ENCODE assay signal across 25 cellular contexts in the genomic region with DNA sequence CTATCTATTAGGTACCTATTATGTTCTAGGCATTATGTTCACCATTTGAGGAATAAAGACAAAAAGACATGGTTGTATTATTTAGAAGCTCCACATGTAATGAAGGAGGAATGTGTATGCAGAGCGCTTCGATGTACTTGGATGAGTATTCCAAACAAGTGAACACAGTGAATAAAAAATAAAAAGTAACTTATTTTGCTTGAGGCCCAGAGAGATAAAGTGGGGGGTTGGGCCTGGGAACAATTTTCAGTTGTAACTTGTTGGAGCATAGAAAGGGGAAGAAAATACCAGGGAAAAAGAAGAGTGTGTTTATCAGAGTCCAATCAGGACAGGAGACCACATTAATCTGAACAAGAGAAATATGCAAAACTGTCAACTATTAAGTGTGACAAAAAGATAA.
"Had no signal": no experiment of that assay in that cellular context is flagged by ENCODE, and none has a peak within 500 bp of the region (broad histone marks: within the 10 kb centered on the region; RNA-seq: fewer than 3 reads in every experiment).

No MANE protein-coding gene starts in this region.

- H3K27me3 ChIP-seq: esophagus muscularis mucosa, gastrocnemius medialis, heart right ventricle, spleen, tibial nerve, upper lobe of right lung, vagina had no signal

- H3K4me1 Mint-ChIP-seq: naive B cell; nephron progenitor cell; stimulated activated memory B cell treated with anti-CD40 and anti-IgM and Interleukin-4, amounts not matched to agents 10 μg/mL and 1 μg/mL and 100 μg/mL, for 72 hours had no signal

- ATAC-seq: effector memory CD8-positive, alpha-beta T cell; gastrocnemius medialis; heart right ventricle; left ventricle myocardium superior; sciatic nerve; stimulated activated memory B cell treated with anti-CD40 and anti-IgM and Interleukin-4, amounts not matched to agents 10 μg/mL and 1 μg/mL and 100 μg/mL, for 72 hours; upper lobe of right lung had no signal

- H3K36me3 Mint-ChIP-seq: naive B cell; stimulated activated memory B cell treated with anti-CD40 and anti-IgM and Interleukin-4, amounts not matched to agents 10 μg/mL and 1 μg/mL and 100 μg/mL, for 72 hours had no signal

- H3K27me3 Mint-ChIP-seq: dendritic cell treated with granulocyte-macrophage colony-stimulating factor and Interleukin-4, amounts not matched to agents 40 ng/mL and 50 ng/mL, for 4 days; effector memory CD8-positive, alpha-beta T cell; naive B cell; stimulated activated memory B cell treated with anti-CD40 and anti-IgM and Interleukin-4, amounts not matched to agents 10 μg/mL and 1 μg/mL and 100 μg/mL, for 72 hours; stimulated activated naive CD8-positive, alpha-beta T cell treated with anti-CD3 and anti-CD28 coated beads, Interleukin-15, Interleukin-2, amounts not matched to agents 100 ng/mL and 50 ng/mL, for 24 hours had no signal

- DNase-seq: effector memory CD8-positive, alpha-beta T cell; gastrocnemius medialis; heart right ventricle; hypothalamus; left ventricle myocardium superior; mesendoderm; naive B cell; nephron progenitor cell; retina; spleen; stimulated activated CD4-positive, alpha-beta T cell treated with anti-CD3 and anti-CD28 coated beads, Interleukin-15, amount 100 ng/mL, for 24 hours; stimulated activated CD4-positive, alpha-beta T cell treated with anti-CD3 and anti-CD28 coated beads, Interleukin-1b, Interleukin-23, amount 100 ng/mL, for 48 hours; stimulated activated CD4-positive, alpha-beta T cell treated with anti-CD3 and anti-CD28 coated beads, Interleukin-4, amount 100 ng/mL, for 24 hours; upper lobe of right lung had no signal

- H3K4me3 Mint-ChIP-seq: dendritic cell treated with granulocyte-macrophage colony-stimulating factor and Interleukin-4, amounts not matched to agents 40 ng/mL and 50 ng/mL, for 4 days; effector memory CD8-positive, alpha-beta T cell; naive B cell; nephron progenitor cell; stimulated activated memory B cell treated with anti-CD40 and anti-IgM and Interleukin-4, amounts not matched to agents 10 μg/mL and 1 μg/mL and 100 μg/mL, for 72 hours; stimulated activated naive CD8-positive, alpha-beta T cell treated with anti-CD3 and anti-CD28 coated beads, Interleukin-15, Interleukin-2, amounts not matched to agents 100 ng/mL and 50 ng/mL, for 24 hours had no signal

- H3K9ac ChIP-seq: parathyroid adenoma had no signal

- H3K4me3 ChIP-seq: gastrocnemius medialis, heart right ventricle, lung, prostate gland, spleen, tibial nerve, upper lobe of right lung, vagina had no signal

- H3K9me3 Mint-ChIP-seq: nephron progenitor cell; stimulated activated naive CD8-positive, alpha-beta T cell treated with anti-CD3 and anti-CD28 coated beads, Interleukin-15, Interleukin-2, amounts not matched to agents 100 ng/mL and 50 ng/mL, for 24 hours had no signal

- H3K9me3 ChIP-seq: esophagus muscularis mucosa, gastrocnemius medialis, prostate gland, spleen, tibial nerve, upper lobe of right lung, vagina had no signal

- H2AFZ ChIP-seq: parathyroid adenoma had no signal

- H3K4me1 ChIP-seq: gastrocnemius medialis, heart right ventricle, parathyroid adenoma, prostate gland, spleen, tibial nerve, upper lobe of right lung, vagina had no signal

- H3K79me2 ChIP-seq: parathyroid adenoma had no signal

- H3K36me3 ChIP-seq: esophagus muscularis mucosa, gastrocnemius medialis, heart right ventricle, prostate gland, spleen, tibial nerve, upper lobe of right lung, vagina had no signal

- H3K27ac ChIP-seq: epithelial cell of prostate, gastrocnemius medialis, heart right ventricle, parathyroid adenoma, prostate gland, spleen, tibial nerve, upper lobe of right lung, vagina had no signal

- H3K27ac Mint-ChIP-seq: dendritic cell treated with granulocyte-macrophage colony-stimulating factor and Interleukin-4, amounts not matched to agents 40 ng/mL and 50 ng/mL, for 4 days; effector memory CD8-positive, alpha-beta T cell; naive B cell; nephron progenitor cell; stimulated activated memory B cell treated with anti-CD40 and anti-IgM and Interleukin-4, amounts not matched to agents 10 μg/mL and 1 μg/mL and 100 μg/mL, for 72 hours; stimulated activated naive CD8-positive, alpha-beta T cell treated with anti-CD3 and anti-CD28 coated beads, Interleukin-15, Interleukin-2, amounts not matched to agents 100 ng/mL and 50 ng/mL, for 24 hours had no signal
